Comparison of ENCODE assay signal across 8 cellular contexts in the genomic region with DNA sequence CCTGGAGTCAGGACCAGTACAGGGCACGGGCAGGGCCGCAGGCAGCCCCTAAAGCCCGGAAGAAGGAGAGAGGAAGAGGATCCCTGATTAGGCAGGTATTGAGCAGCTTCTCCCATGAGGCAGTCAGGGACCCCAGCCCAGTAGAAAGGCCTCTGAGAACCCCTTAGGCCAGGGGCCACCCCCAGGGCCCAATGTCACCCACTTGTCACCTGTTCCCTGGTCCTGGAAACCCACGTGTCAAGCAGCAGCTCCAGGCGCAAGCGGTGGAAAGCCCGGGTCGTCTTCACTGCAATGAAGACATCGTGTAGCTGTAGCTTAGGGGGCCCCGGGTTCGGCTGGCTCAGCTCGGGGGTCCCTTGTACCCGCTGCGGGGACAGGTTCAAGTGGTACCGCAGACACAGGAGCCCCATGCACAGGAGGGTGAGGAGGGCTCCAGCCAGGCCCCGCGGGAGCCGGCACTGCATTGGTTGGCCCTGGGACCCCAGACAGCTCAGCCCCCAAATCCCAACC. TPM values are rescaled to one million over a fixed set of nuclear protein-coding genes. Genes with fewer than 3 reads are reported as not detected.
DNase-seq lines count a peak whose midpoint lies in the region; ATAC-seq, FAIRE-seq and TF ChIP-seq lines count a peak whose summit lies in the region.

No MANE protein-coding gene starts in this region.

- FAIRE-seq in GM12892 (lab: Jason Lieb, UNC), result no peak

- peak overlapping the region; percentile 76 for H3K27ac ChIP-seq in CD8-positive, alpha-beta memory T cell (ENCODE audit: low read depth, low read length)
- H3K27ac ChIP-seq in right lobe of liver, result peak overlapping the region; percentile 50 to 89 (median 66)
- peak overlapping the region; percentile 66 for H3K27ac ChIP-seq in vagina

- peak overlapping the region; percentile 95 for H3K4me3 ChIP-seq in CD8-positive, alpha-beta memory T cell (ENCODE audit: low read length)
- peak overlapping the region; percentile 35 to 53 (median 41) for H3K4me3 ChIP-seq in right lobe of liver
- H3K4me3 ChIP-seq in vagina, result peak overlapping the region; percentile 45 to 46

- POLR2A ChIA-PET in CD8-positive, alpha-beta memory T cell (lab: Charles Lee), result interaction anchor here (0.6 to 1.3 kb wide), 7 partner anchors 9 to 710 kb away, joined by 3 to 4 read pairs (median 3); partner anchors contain the start of genes GGA1 and IFT27
- POLR2A ChIA-PET in activated CD8-positive, alpha-beta T cell treated with anti-CD3 and anti-CD28 coated beads, Interleukin-2, amount 10 ng/mL, durations not matched to agents 7 days and 5 days (lab: Charles Lee), result interaction anchor here (0.7 to 1.8 kb wide), 9 partner anchors 10 to 406 kb away, joined by 3 to 9 read pairs (median 3); partner anchors contain the start of gene GGA1

- peaks cover 63% of the 10 kb centered on the region for H3K4me1 ChIP-seq in CD8-positive, alpha-beta memory T cell (ENCODE audit: insufficient read depth, low read length)
- H3K4me1 ChIP-seq in right lobe of liver, result peaks cover 0 to 7% (median 2%) of the 10 kb centered on the region in 4 donors
- H3K4me1 ChIP-seq in vagina, result peaks cover 18% of the 10 kb centered on the region

- WGBS in right lobe of liver (ENCODE audit: insufficient coverage, low coverage, low lambda C conversion rate, missing lambda C conversion rate), result no CpG with 5 or more reads among the region's 18 CpGs

- peaks cover 10% of the 10 kb centered on the region for H3K36me3 ChIP-seq in CD8-positive, alpha-beta memory T cell (ENCODE audit: insufficient read depth, low read length)
- no peaks in the 10 kb centered on the region for H3K36me3 ChIP-seq in right lobe of liver
- no peaks in the 10 kb centered on the region for H3K36me3 ChIP-seq in vagina

- TF ChIP-seq CTCF in right lobe of liver (IDR thresholded peaks at IDR 0.05), result no peak
- no peak for TF ChIP-seq CTCF in vagina (IDR thresholded peaks at IDR 0.05)

- H3K4me1 Mint-ChIP-seq in CD8-positive, alpha-beta memory T cell, result peaks cover 52 to 79% (median 62%) of the 10 kb centered on the region in 3 donors
- H3K4me1 Mint-ChIP-seq in activated CD8-positive, alpha-beta T cell treated with anti-CD3 and anti-CD28 coated beads, Interleukin-2, amount 10 ng/mL, durations not matched to agents 7 days and 5 days (ENCODE audit: low read depth), result peaks cover 72% of the 10 kb centered on the region

- peaks cover 2 to 49% (median 4%) of the 10 kb centered on the region in 3 donors for H3K36me3 Mint-ChIP-seq in CD8-positive, alpha-beta memory T cell
- H3K36me3 Mint-ChIP-seq in activated CD8-positive, alpha-beta T cell treated with anti-CD3 and anti-CD28 coated beads, Interleukin-2, amount 10 ng/mL, durations not matched to agents 7 days and 5 days (ENCODE audit: low read depth), result peaks cover 40% of the 10 kb centered on the region

- H3K27me3 ChIP-seq in CD8-positive, alpha-beta memory T cell (ENCODE audit: insufficient read depth, low read length, poor library complexity, severe bottlenecking), result no peaks in the 10 kb centered on the region
- no peaks in the 10 kb centered on the region for H3K27me3 ChIP-seq in right lobe of liver
- H3K27me3 ChIP-seq in vagina, result no peaks in the 10 kb centered on the region

- CTCF ChIA-PET in CD8-positive, alpha-beta memory T cell (lab: Charles Lee), result interaction anchor here (0.8 to 3.7 kb wide), 13 partner anchors 11 to 254 kb away, joined by 3 to 24 read pairs (median 4); partner anchors contain the start of gene GGA1
- CTCF ChIA-PET in activated CD8-positive, alpha-beta T cell treated with anti-CD3 and anti-CD28 coated beads, Interleukin-2, amount 10 ng/mL, durations not matched to agents 7 days and 5 days (lab: Charles Lee), result interaction anchor here (0.8 to 4.0 kb wide), 9 partner anchors 12 to 122 kb away, joined by 3 to 26 read pairs (median 7); partner anchors contain the start of gene GGA1

- no peaks in the 10 kb centered on the region for H3K9me3 Mint-ChIP-seq in CD8-positive, alpha-beta memory T cell
- no peaks in the 10 kb centered on the region for H3K9me3 Mint-ChIP-seq in activated CD8-positive, alpha-beta T cell treated with anti-CD3 and anti-CD28 coated beads, Interleukin-2, amount 10 ng/mL, durations not matched to agents 7 days and 5 days (ENCODE audit: insufficient read depth)

- peak overlapping the region; percentile 89 to 99 (median 98) for H3K27ac Mint-ChIP-seq in CD8-positive, alpha-beta memory T cell
- peak overlapping the region; percentile 97 for H3K27ac Mint-ChIP-seq in activated CD8-positive, alpha-beta T cell treated with anti-CD3 and anti-CD28 coated beads, Interleukin-2, amount 10 ng/mL, durations not matched to agents 7 days and 5 days

- no peaks in the 10 kb centered on the region for H3K9me3 ChIP-seq in CD8-positive, alpha-beta memory T cell (ENCODE audit: low read length)
- H3K9me3 ChIP-seq in right lobe of liver (no peaks in the 10 kb centered on the region), vagina (no peaks in the 10 kb centered on the region)

- intact Hi-C loops in right lobe of liver (cut with DNase I) (no loop called here), vagina (cut with DNase I) (no loop called here)

- peak overlapping the region; percentile 90 to 98 (median 94) for H3K4me3 Mint-ChIP-seq in CD8-positive, alpha-beta memory T cell
- H3K4me3 Mint-ChIP-seq in activated CD8-positive, alpha-beta T cell treated with anti-CD3 and anti-CD28 coated beads, Interleukin-2, amount 10 ng/mL, durations not matched to agents 7 days and 5 days, result peak overlapping the region; percentile 88

- peak in 2 of 5 donors; percentile 6 to 45 for DNase-seq in CD8-positive, alpha-beta memory T cell
- DNase-seq in activated CD8-positive, alpha-beta T cell treated with anti-CD3 and anti-CD28 coated beads, Interleukin-2, amount 10 ng/mL, durations not matched to agents 7 days and 5 days, result peak; percentile 36
- no peak for DNase-seq in right lobe of liver
- no peak for DNase-seq in vagina (ENCODE audit: extremely low spot score in 2 of 2)
- no peak for DNase-seq in GM12892 (ENCODE audit: insufficient read length)

- ATAC-seq in HG02852 (IDR thresholded peaks at IDR 0.05; ENCODE audit: unreplicated experiment), result peak; percentile 8
- ATAC-seq in activated CD8-positive, alpha-beta T cell treated with anti-CD3 and anti-CD28 coated beads, Interleukin-2, amount 10 ng/mL, durations not matched to agents 7 days and 5 days, result peak; percentile 2
- ATAC-seq in right lobe of liver, result peak in 1 of 4 donors; percentile 1
- no peak for ATAC-seq in HG02840 (IDR thresholded peaks at IDR 0.05; ENCODE audit: low FRiP score, unreplicated experiment)
- no peak for ATAC-seq in GM21423 (IDR thresholded peaks at IDR 0.05; ENCODE audit: unreplicated experiment)

- TF ChIP-seq POLR2A in right lobe of liver (IDR thresholded peaks at IDR 0.05), result no peak
- TF ChIP-seq POLR2A in vagina (IDR thresholded peaks at IDR 0.05), result no peak
- no peak for TF ChIP-seq POLR2A in GM12892 (IDR thresholded peaks at IDR 0.05; ENCODE audit: low read depth, low read length)

- H3K27me3 Mint-ChIP-seq in CD8-positive, alpha-beta memory T cell, result no peaks in the 10 kb centered on the region
- no peaks in the 10 kb centered on the region for H3K27me3 Mint-ChIP-seq in activated CD8-positive, alpha-beta T cell treated with anti-CD3 and anti-CD28 coated beads, Interleukin-2, amount 10 ng/mL, durations not matched to agents 7 days and 5 days (ENCODE audit: low read depth)

RNA-seq across cellular contexts. Expression of gene MFNG, which starts 0.4 kb away (rescaled TPM):
- 100 to 1,000 TPM; 162 to 171 TPM for total RNA-seq in CD8-positive, alpha-beta memory T cell
- polyA plus RNA-seq in CD8-positive, alpha-beta memory T cell, result 323 TPM
- 100 to 1,000 TPM; 227 to 232 TPM for total RNA-seq in activated CD8-positive, alpha-beta T cell treated with anti-CD3 and anti-CD28 coated beads, Interleukin-2, amount 10 ng/mL, durations not matched to agents 7 days and 5 days
- total RNA-seq in right lobe of liver, result 10 to 100 TPM in 4 of 6 experiments, 1 to 10 TPM in 2; 5.6 to 14.4 (median 10.2) TPM
- total RNA-seq in vagina, result 15.2 TPM
- 30.7 TPM for polyA plus RNA-seq in GM12892 (2012; ENCODE audit: missing spikeins)

RNA-seq across cellular contexts. Expression of gene CARD10, which starts 33.4 kb away (rescaled TPM):
- total RNA-seq in CD8-positive, alpha-beta memory T cell, result under 1 TPM; 0.29 to 0.31 TPM
- polyA plus RNA-seq in CD8-positive, alpha-beta memory T cell, result 1.0 TPM
- under 1 TPM in 1 of 2 experiments, not detected in 1; 0.31 TPM for total RNA-seq in activated CD8-positive, alpha-beta T cell treated with anti-CD3 and anti-CD28 coated beads, Interleukin-2, amount 10 ng/mL, durations not matched to agents 7 days and 5 days
- total RNA-seq in right lobe of liver (10 to 100 TPM in 5 of 6 experiments, 1 to 10 TPM in 1; 9.0 to 27.8 (median 14.2) TPM), vagina (11.0 TPM)
- not detected for polyA plus RNA-seq in GM12892 (2012; ENCODE audit: missing spikeins)

RNA-seq across cellular contexts. Expression of gene ELFN2, which starts 58.5 kb away (rescaled TPM):
- under 1 TPM; 0.09 to 0.20 TPM for total RNA-seq in CD8-positive, alpha-beta memory T cell
- polyA plus RNA-seq in CD8-positive, alpha-beta memory T cell, result 0.02 TPM
- under 1 TPM; 0.05 to 0.08 TPM for total RNA-seq in activated CD8-positive, alpha-beta T cell treated with anti-CD3 and anti-CD28 coated beads, Interleukin-2, amount 10 ng/mL, durations not matched to agents 7 days and 5 days
- under 1 TPM; 0.07 to 0.93 (median 0.49) TPM for total RNA-seq in right lobe of liver
- total RNA-seq in vagina, result not detected
- polyA plus RNA-seq in GM12892 (2012; ENCODE audit: missing spikeins), result not detected

Comparison
In these comparisons a context has a peak if more than half of its experiments do, and no peak if none do; other contexts are left out.
1. H3K4me3 ChIP-seq: peak in every context shown above with its lines; median percentile 95 in CD8-positive, alpha-beta memory T cell; 46 in vagina; 41 in right lobe of liver.
2. ATAC-seq: peak in HG02852 (single experiment) and activated CD8-positive, alpha-beta T cell treated with anti-CD3 and anti-CD28 coated beads, Interleukin-2, amount 10 ng/mL, durations not matched to agents 7 days and 5 days (single experiment); none in HG02840 (single experiment) and GM21423 (single experiment).
3. RNA of gene MFNG, which starts 0.4 kb away (total RNA-seq): 227 to 232 TPM in activated CD8-positive, alpha-beta T cell treated with anti-CD3 and anti-CD28 coated beads, Interleukin-2, amount 10 ng/mL, durations not matched to agents 7 days and 5 days and 162 to 171 TPM in CD8-positive, alpha-beta memory T cell; 15.2 TPM in vagina (single experiment) and 5.6 to 14.4 TPM in right lobe of liver; every median in the first group is over 10 times any median in the second.
4. Peak in every context shown above with its lines, with median percentiles within 50 percentile points of each other: H3K27ac ChIP-seq.